ENCODE assay signal across 14 cellular contexts in genomic region chr13:97600438-97601080, GRCh38.
DNase-seq lines count a peak whose midpoint lies in the region; ATAC-seq, FAIRE-seq and TF ChIP-seq lines count a peak whose summit lies in the region.
"Had no signal": no experiment of that assay in that cellular context is flagged by ENCODE, and none has a peak within 500 bp of the region (broad histone marks: within the 10 kb centered on the region; RNA-seq: fewer than 3 reads in every experiment).

No MANE protein-coding gene starts in this region.

- peaks cover 21% of the 10 kb centered on the region for H3K27me3 Mint-ChIP-seq in stimulated activated naive CD8-positive, alpha-beta T cell treated with anti-CD3 and anti-CD28 coated beads, Interleukin-15, amount 100 ng/mL, for 72 hours
- H3K27me3 Mint-ChIP-seq: CD4-positive, CD25-positive, alpha-beta regulatory T cell; progenitor cell of endocrine pancreas had no signal

- no peak overlapping the region for H2AFZ ChIP-seq in PC-9

- TF ChIP-seq CTCF in HEK293 (tag by site-specific recombination; IDR thresholded peaks at IDR 0.05): no peak
- TF ChIP-seq CTCF in PC-9 (conservative IDR thresholded peaks at IDR 0.05): no peak
- no peak for TF ChIP-seq CTCF in fibroblast of pulmonary artery (IDR thresholded peaks at IDR 0.05; ENCODE audit: low read length, missing control alignments)

- BruUV-seq in PC-9 (replicated peaks; lab: Mats Ljungman, UMichigan): no TSS peak

- peaks cover 4 to 10% of the 10 kb centered on the region in 2 donors for H3K9me3 Mint-ChIP-seq in stimulated activated naive CD8-positive, alpha-beta T cell treated with anti-CD3 and anti-CD28 coated beads, Interleukin-15, amount 100 ng/mL, for 72 hours

- peak; percentile 11 to 71 for DNase-seq in PC-9
- DNase-seq in fibroblast of pulmonary artery (ENCODE audit: low read depth): peak; percentile 91
- DNase-seq in NCI-H1436 (lab: John Stamatoyannopoulos, UW): no peak
- DNase-seq in hypothalamus (lab: John Stamatoyannopoulos, UW): no peak
- DNase-seq in stimulated activated naive CD8-positive, alpha-beta T cell treated with anti-CD3 and anti-CD28 coated beads, Interleukin-15, amount 100 ng/mL, for 72 hours: no peak
- DNase-seq: activated CD8-positive, alpha-beta memory T cell treated with anti-CD3 and anti-CD28 coated beads, Interleukin-2, amount 10 ng/mL, durations not matched to agents 7 days and 5 days; CD4-positive, CD25-positive, alpha-beta regulatory T cell; NCI-H2081 treated with DMSO at 0.1 percent for 48 hours; T-helper 1 cell had no signal

- no peaks in the 10 kb centered on the region for H4K20me1 ChIP-seq in PC-9 (ENCODE audit: insufficient read depth)

- no peak overlapping the region for H3K27ac Mint-ChIP-seq in stimulated activated naive CD8-positive, alpha-beta T cell treated with anti-CD3 and anti-CD28 coated beads, Interleukin-15, amount 100 ng/mL, for 72 hours
- H3K27ac Mint-ChIP-seq: activated CD8-positive, alpha-beta memory T cell treated with anti-CD3 and anti-CD28 coated beads, Interleukin-2, amount 10 ng/mL, durations not matched to agents 7 days and 5 days; CD4-positive, CD25-positive, alpha-beta regulatory T cell; progenitor cell of endocrine pancreas had no signal

- no peaks in the 10 kb centered on the region for H3K79me2 ChIP-seq in PC-9 (ENCODE audit: low read depth)

- H3K4me2 ChIP-seq in PC-9: peak overlapping the region; percentile 42

- no peaks in the 10 kb centered on the region for H3K4me1 ChIP-seq in HEK293 (ENCODE audit: control insufficient read depth, insufficient read depth, low read length)
- H3K4me1 ChIP-seq in PC-9 (replicated peaks; ENCODE audit: insufficient read depth): peaks cover 16% of the 10 kb centered on the region

- no peaks in the 10 kb centered on the region for H3K9me2 ChIP-seq in PC-9 (ENCODE audit: insufficient read depth)

- H3K27me3 ChIP-seq in PC-9 (ENCODE audit: insufficient read depth, low read depth): no peaks in the 10 kb centered on the region

- H3F3A ChIP-seq in PC-9 (ENCODE audit: insufficient read depth, low read depth): no peaks in the 10 kb centered on the region

- H3K9me3 ChIP-seq in HEK293 (ENCODE audit: control insufficient read depth, insufficient read depth, low read depth, low read length) (no peaks in the 10 kb centered on the region), PC-9 (ENCODE audit: insufficient read depth, low read depth) (no peaks in the 10 kb centered on the region)

- POLR2A ChIA-PET in HEK293 (lab: Yijun Ruan, JAX) (no interaction called here), PC-9 (lab: Charles Lee; ENCODE audit: unreplicated experiment) (no interaction called here)

- H3K4me3 Mint-ChIP-seq in stimulated activated naive CD8-positive, alpha-beta T cell treated with anti-CD3 and anti-CD28 coated beads, Interleukin-15, amount 100 ng/mL, for 72 hours: no peak overlapping the region
- H3K4me3 Mint-ChIP-seq: activated CD8-positive, alpha-beta memory T cell treated with anti-CD3 and anti-CD28 coated beads, Interleukin-2, amount 10 ng/mL, durations not matched to agents 7 days and 5 days; CD4-positive, CD25-positive, alpha-beta regulatory T cell had no signal

- FAIRE-seq in A204.1 (lab: Jason Lieb, UNC): peak; percentile 3
- FAIRE-seq: colon had no signal

- ATAC-seq in GM21528 (IDR thresholded peaks at IDR 0.05; ENCODE audit: low FRiP score, unreplicated experiment): no peak
- ATAC-seq in stimulated activated naive CD8-positive, alpha-beta T cell treated with anti-CD3 and anti-CD28 coated beads, Interleukin-15, amount 100 ng/mL, for 72 hours: no peak
- ATAC-seq: activated CD8-positive, alpha-beta memory T cell treated with anti-CD3 and anti-CD28 coated beads, Interleukin-2, amount 10 ng/mL, durations not matched to agents 7 days and 5 days had no signal

- no peak overlapping the region for H3K27ac ChIP-seq in HEK293 (ENCODE audit: extremely low read depth, low read depth, low read length)
- H3K27ac ChIP-seq in PC-9: peak overlapping the region; percentile 61

- H3K4me1 Mint-ChIP-seq in stimulated activated naive CD8-positive, alpha-beta T cell treated with anti-CD3 and anti-CD28 coated beads, Interleukin-15, amount 100 ng/mL, for 72 hours: no peaks in the 10 kb centered on the region
- H3K4me1 Mint-ChIP-seq: activated CD8-positive, alpha-beta memory T cell treated with anti-CD3 and anti-CD28 coated beads, Interleukin-2, amount 10 ng/mL, durations not matched to agents 7 days and 5 days; CD4-positive, CD25-positive, alpha-beta regulatory T cell had no signal

- H3K4me3 ChIP-seq in HEK293 (ENCODE audit: low read depth, low read length): no peak overlapping the region
- H3K4me3 ChIP-seq in PC-9: no peak overlapping the region
- H3K4me3 ChIP-seq in fibroblast of pulmonary artery (replicated peaks; ENCODE audit: low read depth, low read length): no peak overlapping the region

- CTCF ChIA-PET in HEK293 (lab: Yijun Ruan, JAX): no interaction called here
- CTCF ChIA-PET in PC-9 (lab: Charles Lee): no interaction called here

- no peaks in the 10 kb centered on the region for H3K36me3 ChIP-seq in HEK293 (ENCODE audit: control insufficient read depth in 2 of 2, insufficient read depth in 1 of 2, low read length in 2 of 2)
- no peaks in the 10 kb centered on the region for H3K36me3 ChIP-seq in PC-9 (ENCODE audit: low read depth)

- intact Hi-C loops in PC-9 (cut with micrococcal nuclease; ENCODE audit: unreplicated experiment): no loop called here

TF ChIP-seq in HEK293, 187 proteins besides CTCF, POLR2A, EP300 and RAD21:
- peak; percentile 20; the same call in 1 of the 2 replicates for TF ChIP-seq ZNF394 (tag by site-specific recombination; IDR thresholded peaks at IDR 0.05; ENCODE audit: borderline replicate concordance)
- no peak for TF ChIP-seq ZNF146 (tag by site-specific recombination; IDR thresholded peaks at IDR 0.05)
- TF ChIP-seq ZNF629 (tag by site-specific recombination; IDR thresholded peaks at IDR 0.05): peak; percentile 46
- TF ChIP-seq ZNF416 (tag by site-specific recombination; IDR thresholded peaks at IDR 0.05): no peak
- TF ChIP-seq, protein P1, sequence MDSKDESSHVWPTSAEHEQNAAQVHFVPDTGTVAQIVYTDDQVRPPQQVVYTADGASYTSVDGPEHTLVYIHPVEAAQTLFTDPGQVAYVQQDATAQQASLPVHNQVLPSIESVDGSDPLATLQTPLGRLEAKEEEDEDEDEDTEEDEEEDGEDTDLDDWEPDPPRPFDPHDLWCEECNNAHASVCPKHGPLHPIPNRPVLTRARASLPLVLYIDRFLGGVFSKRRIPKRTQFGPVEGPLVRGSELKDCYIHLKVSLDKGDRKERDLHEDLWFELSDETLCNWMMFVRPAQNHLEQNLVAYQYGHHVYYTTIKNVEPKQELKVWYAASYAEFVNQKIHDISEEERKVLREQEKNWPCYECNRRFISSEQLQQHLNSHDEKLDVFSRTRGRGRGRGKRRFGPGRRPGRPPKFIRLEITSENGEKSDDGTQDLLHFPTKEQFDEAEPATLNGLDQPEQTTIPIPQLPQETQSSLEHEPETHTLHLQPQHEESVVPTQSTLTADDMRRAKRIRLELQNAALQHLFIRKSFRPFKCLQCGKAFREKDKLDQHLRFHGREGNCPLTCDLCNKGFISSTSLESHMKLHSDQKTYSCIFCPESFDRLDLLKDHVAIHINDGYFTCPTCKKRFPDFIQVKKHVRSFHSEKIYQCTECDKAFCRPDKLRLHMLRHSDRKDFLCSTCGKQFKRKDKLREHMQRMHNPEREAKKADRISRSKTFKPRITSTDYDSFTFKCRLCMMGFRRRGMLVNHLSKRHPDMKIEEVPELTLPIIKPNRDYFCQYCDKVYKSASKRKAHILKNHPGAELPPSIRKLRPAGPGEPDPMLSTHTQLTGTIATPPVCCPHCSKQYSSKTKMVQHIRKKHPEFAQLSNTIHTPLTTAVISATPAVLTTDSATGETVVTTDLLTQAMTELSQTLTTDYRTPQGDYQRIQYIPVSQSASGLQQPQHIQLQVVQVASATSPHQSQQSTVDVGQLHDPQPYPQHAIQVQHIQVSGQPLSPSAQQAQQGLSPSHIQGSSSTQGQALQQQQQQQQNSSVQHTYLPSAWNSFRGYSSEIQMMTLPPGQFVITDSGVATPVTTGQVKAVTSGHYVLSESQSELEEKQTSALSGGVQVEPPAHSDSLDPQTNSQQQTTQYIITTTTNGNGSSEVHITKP (tag by site-specific recombination; IDR thresholded peaks at IDR 0.05): peak; percentile 52; the same call in 1 of the 2 replicates
- TF ChIP-seq ZNF132 (tag by site-specific recombination; IDR thresholded peaks at IDR 0.05; ENCODE audit: borderline replicate concordance): no peak
- TF ChIP-seq ZNF366 (tag by site-specific recombination; conservative IDR thresholded peaks at IDR 0.05): peak; percentile 58
- peak; percentile 89 for TF ChIP-seq SCRT2 (tag by site-specific recombination; IDR thresholded peaks at IDR 0.05)
- peak; percentile 34; the same call in 1 of the 2 replicates for TF ChIP-seq ZBTB21 (tag by site-specific recombination; IDR thresholded peaks at IDR 0.05)
TF ChIP-seq in HEK293: peak in this region for 6.

Comparison
In these comparisons a context has a peak if more than half of its experiments do, and no peak if none do; other contexts are left out.
1. DNase-seq: peak in PC-9 (2 of 2) and fibroblast of pulmonary artery (single experiment); none in NCI-H1436 (single experiment), hypothalamus (0 of 51) and stimulated activated naive CD8-positive, alpha-beta T cell treated with anti-CD3 and anti-CD28 coated beads, Interleukin-15, amount 100 ng/mL, for 72 hours (0 of 2).